Comparison of ENCODE assay signal across 14 cellular contexts in the genomic region with DNA sequence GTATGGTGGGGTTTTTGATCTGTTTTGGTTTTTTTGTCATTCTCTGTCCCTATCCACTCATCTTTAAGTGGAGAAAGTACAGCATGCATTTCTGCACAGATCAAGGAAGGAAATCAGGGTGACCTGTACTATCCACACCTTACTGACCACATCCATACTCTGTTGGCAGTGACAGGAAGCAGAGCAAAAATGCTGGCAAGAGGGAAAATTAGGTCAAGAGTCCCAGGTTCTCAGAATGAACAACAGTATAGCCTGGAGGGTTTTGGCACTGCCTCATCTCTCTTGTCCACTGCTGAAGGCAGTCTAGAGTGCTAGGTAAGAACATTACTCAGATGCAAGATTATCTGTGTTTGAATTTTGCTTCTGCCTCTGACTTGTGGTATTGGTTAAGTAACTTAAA.
A peak's percentile ranks its signal among the peaks of the same experiment; 100 is the strongest.
DNase-seq lines count a peak whose midpoint lies in the region; ATAC-seq and TF ChIP-seq lines count a peak whose summit lies in the region.
"Had no signal": no experiment of that assay in that cellular context is flagged by ENCODE, and none has a peak within 500 bp of the region (broad histone marks: within the 10 kb centered on the region; RNA-seq: fewer than 3 reads in every experiment).

No MANE protein-coding gene starts in this region.

- H3K4me2 ChIP-seq in GM23248 (ENCODE audit: unreplicated experiment): no peak overlapping the region
- H3K4me2 ChIP-seq in OCI-LY1 (ENCODE audit: low read length): no peak overlapping the region
- H3K4me2 ChIP-seq in trophoblast cell (ENCODE audit: low read length): no peak overlapping the region

- peaks cover 21 to 48% of the 10 kb centered on the region in 2 donors for H3K4me1 Mint-ChIP-seq in effector memory CD8-positive, alpha-beta T cell (ENCODE audit: low read depth in 2 of 2)

- DNase-seq in GM23248 (peak; percentile 54), trophoblast cell (peak; percentile 77 to 85), SK-N-DZ (ENCODE audit: low spot score) (no peak), superior temporal gyrus (ENCODE audit: extremely low spot score) (no peak)
- no peak for DNase-seq in effector memory CD8-positive, alpha-beta T cell
- DNase-seq: activated CD4-positive, alpha-beta T cell treated with anti-CD3 and anti-CD28 coated beads, Interleukin-2, amount 50 U/mL, for 4 hours; activated naive CD4-positive, alpha-beta T cell treated with anti-CD3 and anti-CD28 coated beads, Interleukin-2, amount 10 ng/mL, durations not matched to agents 7 days and 5 days; DMS 273 treated with DMSO at 0.1 percent for 48 hours; effector CD8-positive, alpha-beta T cell; NCI-H748 treated with DMSO at 0.1 percent for 48 hours; T-cell had no signal

- H3K79me1 ChIP-seq in trophoblast cell (ENCODE audit: low read length): no peaks in the 10 kb centered on the region

- H2BK12ac ChIP-seq in trophoblast cell (ENCODE audit: low read length): no peak overlapping the region

- H3K18ac ChIP-seq in trophoblast cell (ENCODE audit: low read length): no peak overlapping the region

- no peak for TF ChIP-seq CTCF in OCI-LY1 (IDR thresholded peaks at IDR 0.05; ENCODE audit: low read length)

- H3K36me3 Mint-ChIP-seq in effector memory CD8-positive, alpha-beta T cell (ENCODE audit: insufficient read depth): no peaks in the 10 kb centered on the region

- H3K9ac ChIP-seq in GM23248: no peak overlapping the region
- H3K9ac ChIP-seq in OCI-LY1 (ENCODE audit: low read length): no peak overlapping the region
- no peak overlapping the region for H3K9ac ChIP-seq in trophoblast cell (ENCODE audit: low read length)

- no peaks in the 10 kb centered on the region for H3K9me3 ChIP-seq in GM23248 (ENCODE audit: low read depth)
- no peaks in the 10 kb centered on the region for H3K9me3 ChIP-seq in OCI-LY1 (ENCODE audit: low read length)
- no peaks in the 10 kb centered on the region for H3K9me3 ChIP-seq in trophoblast cell (ENCODE audit: insufficient read depth, low read depth, low read length)
- H3K9me3 ChIP-seq: vagina had no signal

- H3K27ac ChIP-seq in GM23248: no peak overlapping the region
- peak overlapping the region; percentile 8 for H3K27ac ChIP-seq in OCI-LY1 (ENCODE audit: low read depth, low read length, poor library complexity, severe bottlenecking)
- no peak overlapping the region for H3K27ac ChIP-seq in trophoblast cell (ENCODE audit: low read depth, low read length)
- H3K27ac ChIP-seq: vagina had no signal

- H3K4me3 Mint-ChIP-seq in effector memory CD8-positive, alpha-beta T cell: no peak overlapping the region
- H3K4me3 Mint-ChIP-seq: activated naive CD4-positive, alpha-beta T cell treated with anti-CD3 and anti-CD28 coated beads, Interleukin-2, amount 10 ng/mL, durations not matched to agents 7 days and 5 days; T-cell had no signal

- no peaks in the 10 kb centered on the region for H3K27me3 ChIP-seq in GM23248 (replicated peaks; ENCODE audit: insufficient read depth)
- no peaks in the 10 kb centered on the region for H3K27me3 ChIP-seq in OCI-LY1 (ENCODE audit: insufficient read depth, low read length)
- no peaks in the 10 kb centered on the region for H3K27me3 ChIP-seq in trophoblast cell (ENCODE audit: insufficient read depth, low read length)
- H3K27me3 ChIP-seq: vagina had no signal

- in situ Hi-C loops in GM23248 (cut with MboI): no loop called here

- H4K20me1 ChIP-seq in GM23248 (ENCODE audit: insufficient read depth) (no peaks in the 10 kb centered on the region), OCI-LY1 (ENCODE audit: insufficient read depth, low read length) (no peaks in the 10 kb centered on the region)

- no peaks in the 10 kb centered on the region for H3K27me3 Mint-ChIP-seq in effector memory CD8-positive, alpha-beta T cell
- H3K27me3 Mint-ChIP-seq: activated naive CD4-positive, alpha-beta T cell treated with anti-CD3 and anti-CD28 coated beads, Interleukin-2, amount 10 ng/mL, durations not matched to agents 7 days and 5 days; T-cell had no signal

- no peak overlapping the region for H3K23ac ChIP-seq in trophoblast cell (ENCODE audit: low read length)

- H3K9me3 Mint-ChIP-seq in effector memory CD8-positive, alpha-beta T cell: no peaks in the 10 kb centered on the region
- H3K9me3 Mint-ChIP-seq: activated naive CD4-positive, alpha-beta T cell treated with anti-CD3 and anti-CD28 coated beads, Interleukin-2, amount 10 ng/mL, durations not matched to agents 7 days and 5 days; T-cell had no signal

- H3K9me2 ChIP-seq in GM23248 (ENCODE audit: insufficient read depth) (no peaks in the 10 kb centered on the region), OCI-LY1 (ENCODE audit: low read depth, low read length) (no peaks in the 10 kb centered on the region)

- H2BK120ac ChIP-seq in trophoblast cell (ENCODE audit: insufficient read depth, low read length, poor library complexity): no peak overlapping the region

- ATAC-seq in effector memory CD8-positive, alpha-beta T cell (replicated peaks): peak; percentile 14
- ATAC-seq in HG02938 (IDR thresholded peaks at IDR 0.05; ENCODE audit: unreplicated experiment): no peak
- ATAC-seq: T-cell had no signal

- no peak overlapping the region for H2BK5ac ChIP-seq in trophoblast cell (ENCODE audit: low read depth, low read length, poor library complexity)

- H3F3A ChIP-seq in GM23248 (ENCODE audit: insufficient read depth) (peaks cover 25% of the 10 kb centered on the region), OCI-LY1 (ENCODE audit: insufficient read depth, low read length) (no peaks in the 10 kb centered on the region)

- H3K36me3 ChIP-seq in GM23248 (ENCODE audit: low read depth) (no peaks in the 10 kb centered on the region), OCI-LY1 (ENCODE audit: insufficient read depth, low read length) (no peaks in the 10 kb centered on the region), trophoblast cell (ENCODE audit: control insufficient read depth in 1 of 2, insufficient read depth in 2 of 2, low read length in 2 of 2) (no peaks in the 10 kb centered on the region)
- H3K36me3 ChIP-seq: vagina had no signal

- no peak overlapping the region for H3K4ac ChIP-seq in trophoblast cell (ENCODE audit: low read depth, low read length)

- peak overlapping the region; percentile 11 to 31 for H3K27ac Mint-ChIP-seq in effector memory CD8-positive, alpha-beta T cell
- H3K27ac Mint-ChIP-seq: activated naive CD4-positive, alpha-beta T cell treated with anti-CD3 and anti-CD28 coated beads, Interleukin-2, amount 10 ng/mL, durations not matched to agents 7 days and 5 days had no signal

- H4K12ac ChIP-seq in trophoblast cell (ENCODE audit: low read depth, low read length): no peak overlapping the region

- peaks cover 82% of the 10 kb centered on the region for H3K79me2 ChIP-seq in GM23248 (ENCODE audit: insufficient read depth)
- peaks cover 13% of the 10 kb centered on the region for H3K79me2 ChIP-seq in OCI-LY1 (ENCODE audit: insufficient read depth, low read length)
- no peaks in the 10 kb centered on the region for H3K79me2 ChIP-seq in trophoblast cell (ENCODE audit: control insufficient read depth, insufficient read depth, low read length, poor library complexity)

- no peak overlapping the region for H4K91ac ChIP-seq in trophoblast cell (ENCODE audit: low read depth, low read length)

- H3K4me1 ChIP-seq in GM23248 (ENCODE audit: insufficient read depth) (peaks cover 21% of the 10 kb centered on the region), OCI-LY1 (ENCODE audit: insufficient read depth, low read length, severe bottlenecking) (peaks cover 20% of the 10 kb centered on the region), trophoblast cell (ENCODE audit: control insufficient read depth in 1 of 2, insufficient read depth in 2 of 2, low read length in 2 of 2) (no peaks in the 10 kb centered on the region)
- H3K4me1 ChIP-seq: vagina had no signal

- no peak overlapping the region for H3K4me3 ChIP-seq in GM23248
- no peak overlapping the region for H3K4me3 ChIP-seq in OCI-LY1 (ENCODE audit: low read depth, low read length, poor library complexity, severe bottlenecking)
- H3K4me3 ChIP-seq in trophoblast cell (ENCODE audit: low read depth, low read length): no peak overlapping the region
- H3K4me3 ChIP-seq: vagina had no signal

- no peak overlapping the region for H4K8ac ChIP-seq in trophoblast cell (ENCODE audit: low read depth, low read length)

- H2AFZ ChIP-seq in GM23248: no peak overlapping the region
- H2AFZ ChIP-seq in OCI-LY1 (ENCODE audit: low read length): no peak overlapping the region
- no peak overlapping the region for H2AFZ ChIP-seq in trophoblast cell (ENCODE audit: insufficient read depth, low read length, poor library complexity)

- no peak overlapping the region for H2AK5ac ChIP-seq in trophoblast cell (ENCODE audit: low read length)

- H3K14ac ChIP-seq in trophoblast cell (ENCODE audit: low read length): no peak overlapping the region

Comparison
In these comparisons a context has a peak if more than half of its experiments do, and no peak if none do; other contexts are left out.
1. DNase-seq: peak in GM23248 (single experiment) and trophoblast cell (2 of 2); none in effector memory CD8-positive, alpha-beta T cell (0 of 3), SK-N-DZ (single experiment) and superior temporal gyrus (single experiment).